14 cellular contexts compared by ENCODE assay signal in genomic region chr2:164903944-164904343, GRCh38. TPM values are rescaled to one million over a fixed set of nuclear protein-coding genes. Genes with fewer than 3 reads are reported as not detected.
DNase-seq lines count a peak whose midpoint lies in the region; ATAC-seq, FAIRE-seq and TF ChIP-seq lines count a peak whose summit lies in the region.
"Had no signal": no experiment of that assay in that cellular context is flagged by ENCODE, and none has a peak within 500 bp of the region (broad histone marks: within the 10 kb centered on the region; RNA-seq: fewer than 3 reads in every experiment).

No MANE protein-coding gene starts in this region.

- FAIRE-seq in GM12892 (lab: Jason Lieb, UNC), result no peak
- FAIRE-seq: A204.1 had no signal

- no peak for TF ChIP-seq POLR2A in suprapubic skin (IDR thresholded peaks at IDR 0.05)
- TF ChIP-seq POLR2A in GM12892 (IDR thresholded peaks at IDR 0.05; ENCODE audit: low read depth, low read length), result no peak

- TF ChIP-seq EP300 in suprapubic skin (IDR thresholded peaks at IDR 0.05), result no peak

- no peaks in the 10 kb centered on the region for H3K36me3 Mint-ChIP-seq in MCF 10A (ENCODE audit: insufficient read depth, unreplicated experiment)
- H3K36me3 Mint-ChIP-seq: activated naive CD8-positive, alpha-beta T cell treated with anti-CD3 and anti-CD28 coated beads, Interleukin-2, amount 10 ng/mL, durations not matched to agents 7 days and 5 days had no signal

- peak overlapping the region; percentile 8 for H3K27ac Mint-ChIP-seq in MCF 10A (ENCODE audit: low read depth, unreplicated experiment)
- H3K27ac Mint-ChIP-seq: activated naive CD8-positive, alpha-beta T cell treated with anti-CD3 and anti-CD28 coated beads, Interleukin-2, amount 10 ng/mL, durations not matched to agents 7 days and 5 days had no signal

- H3K9me3 Mint-ChIP-seq in MCF 10A (ENCODE audit: unreplicated experiment), result no peaks in the 10 kb centered on the region
- H3K9me3 Mint-ChIP-seq: activated naive CD8-positive, alpha-beta T cell treated with anti-CD3 and anti-CD28 coated beads, Interleukin-2, amount 10 ng/mL, durations not matched to agents 7 days and 5 days had no signal

- no peak for TF ChIP-seq CTCF in MCF 10A (IDR thresholded peaks at IDR 0.05; ENCODE audit: unreplicated experiment)
- no peak for TF ChIP-seq CTCF in suprapubic skin (IDR thresholded peaks at IDR 0.05)

- WGBS in suprapubic skin, result 34% methylated on average over 2 of the region's 2 CpGs

- DNase-seq in NCI-H510A treated with DMSO at 0.1 percent for 48 hours (lab: John Stamatoyannopoulos, UW) (peak; percentile 9), NCI-H510A (lab: John Stamatoyannopoulos, UW) (no peak), NCI-H2227 treated with DMSO at 0.1 percent for 48 hours (lab: John Stamatoyannopoulos, UW) (peak; percentile 29), MCF 10A (ENCODE audit: unreplicated experiment) (peak; percentile 18), suprapubic skin (ENCODE audit: low spot score in 2 of 2) (no peak), GM12892 (ENCODE audit: insufficient read length) (no peak), mucosa of gallbladder (ENCODE audit: low spot score) (no peak)
- DNase-seq: activated naive CD8-positive, alpha-beta T cell treated with anti-CD3 and anti-CD28 coated beads, Interleukin-2, amount 10 ng/mL, durations not matched to agents 7 days and 5 days; mesendoderm; retina; transverse colon had no signal

- intact Hi-C loops in MCF 10A (cut with micrococcal nuclease), result no loop called here

- H3K27me3 Mint-ChIP-seq in MCF 10A (ENCODE audit: insufficient read depth, unreplicated experiment), result no peaks in the 10 kb centered on the region

- no peaks in the 10 kb centered on the region for H3K36me3 ChIP-seq in suprapubic skin
- H3K36me3 ChIP-seq: SJSA1, transverse colon had no signal

- CTCF ChIA-PET in MCF 10A (lab: Yijun Ruan, JAX), result interaction anchor here (0.6 to 3.8 kb wide), 8 partner anchors 10 to 336 kb away, joined by 3 to 30 read pairs (median 4); partner anchors contain the start of gene COBLL1

- no peak for ATAC-seq in HG03045 (IDR thresholded peaks at IDR 0.05; ENCODE audit: unreplicated experiment)

- no peak overlapping the region for H3K4me3 ChIP-seq in suprapubic skin
- H3K4me3 ChIP-seq: SJSA1, transverse colon had no signal

- peaks cover 10% of the 10 kb centered on the region for H3K4me1 ChIP-seq in suprapubic skin
- H3K4me1 ChIP-seq: SJSA1, transverse colon had no signal

- no TSS peak for BruUV-seq in MCF 10A (replicated peaks; lab: Mats Ljungman, UMichigan)

- H3K9me3 ChIP-seq in suprapubic skin, result no peaks in the 10 kb centered on the region
- H3K9me3 ChIP-seq: SJSA1, transverse colon had no signal

- peak overlapping the region; percentile 25 for H3K27ac ChIP-seq in suprapubic skin
- H3K27ac ChIP-seq: SJSA1, transverse colon had no signal

- POLR2A ChIA-PET in MCF 10A (lab: Yijun Ruan, JAX), result interaction anchor here (0.7 to 3.2 kb wide), 8 partner anchors 9 to 164 kb away, joined by 3 to 26 read pairs (median 4); partner anchors contain the start of gene COBLL1

- peaks cover 16% of the 10 kb centered on the region for H3K4me1 Mint-ChIP-seq in MCF 10A (ENCODE audit: insufficient read depth, unreplicated experiment)
- H3K4me1 Mint-ChIP-seq: activated naive CD8-positive, alpha-beta T cell treated with anti-CD3 and anti-CD28 coated beads, Interleukin-2, amount 10 ng/mL, durations not matched to agents 7 days and 5 days had no signal

- H3K4me3 Mint-ChIP-seq in MCF 10A (ENCODE audit: unreplicated experiment), result no peak overlapping the region
- H3K4me3 Mint-ChIP-seq: activated naive CD8-positive, alpha-beta T cell treated with anti-CD3 and anti-CD28 coated beads, Interleukin-2, amount 10 ng/mL, durations not matched to agents 7 days and 5 days had no signal

- H3K27me3 ChIP-seq in suprapubic skin, result no peaks in the 10 kb centered on the region
- H3K27me3 ChIP-seq: SJSA1, transverse colon had no signal

RNA-seq across cellular contexts. Expression of gene SLC38A11, which starts 51.4 kb away (rescaled TPM):
- total RNA-seq in MCF 10A (2022) (not detected in 2 replicates), suprapubic skin (1 to 10 TPM in 1 of 4 donors, under 1 TPM in 2, not detected in 1; 0.42 to 1.1 (median 0.52) TPM), mucosa of gallbladder (63.3 TPM)
- polyA plus RNA-seq in GM12892 (2012; ENCODE audit: missing spikeins), result not detected
- total RNA-seq: activated naive CD8-positive, alpha-beta T cell treated with anti-CD3 and anti-CD28 coated beads, Interleukin-2, amount 10 ng/mL, durations not matched to agents 7 days and 5 days; SJSA1 had no signal

Comparison
In these comparisons a context has a peak if more than half of its experiments do, and no peak if none do; other contexts are left out.
1. DNase-seq: peak in NCI-H510A treated with DMSO at 0.1 percent for 48 hours (single experiment), NCI-H2227 treated with DMSO at 0.1 percent for 48 hours (single experiment) and MCF 10A (single experiment); none in NCI-H510A (single experiment), suprapubic skin (0 of 2), GM12892 (single experiment) and mucosa of gallbladder (single experiment).
2. RNA of gene SLC38A11, which starts 51.4 kb away (total RNA-seq): 63.3 TPM in mucosa of gallbladder (single experiment); 0.42 to 1.1 TPM in suprapubic skin and not detected in MCF 10A; every median in the first group is over 10 times any median in the second.